ENCODE assay signal across 16 cellular contexts in the genomic region with DNA sequence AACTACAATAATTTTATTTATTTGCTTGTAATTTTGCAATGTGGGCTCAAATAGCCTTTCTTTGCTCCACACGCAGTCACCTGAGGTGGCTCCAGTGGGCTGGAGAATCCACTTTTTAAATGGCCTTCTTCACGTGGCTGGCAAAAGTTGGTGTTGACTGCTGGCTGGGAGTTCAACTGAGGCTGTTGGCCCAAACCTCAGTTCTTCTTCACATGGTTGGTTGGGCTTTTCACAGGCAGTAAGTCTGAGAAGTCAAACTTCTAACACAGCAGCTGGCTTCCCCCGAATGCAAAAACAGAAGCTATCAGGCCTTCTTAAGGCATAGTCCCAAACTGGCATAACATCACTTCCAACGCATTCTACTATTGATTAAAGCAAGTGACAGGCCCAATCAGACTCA. TPM values are rescaled to one million over a fixed set of nuclear protein-coding genes. Genes with fewer than 3 reads are reported as not detected.
DNase-seq lines count a peak whose midpoint lies in the region; ATAC-seq and TF ChIP-seq lines count a peak whose summit lies in the region.
"Had no signal": no experiment of that assay in that cellular context is flagged by ENCODE, and none has a peak within 500 bp of the region (broad histone marks: within the 10 kb centered on the region; RNA-seq: fewer than 3 reads in every experiment).

No MANE protein-coding gene starts in this region.

- DNase-seq in DMS 273 (lab: John Stamatoyannopoulos, UW; ENCODE audit: unreplicated experiment) (peak; percentile 20), DMS 273 treated with DMSO at 0.1 percent for 48 hours (lab: John Stamatoyannopoulos, UW) (no peak), neural crest cell (ENCODE audit: low read depth, low spot score) (no peak), RKO (ENCODE audit: low spot score) (no peak), AG08396 (ENCODE audit: low spot score) (no peak)
- DNase-seq: AML-193, DMS153, DMS79 treated with DMSO at 0.1 percent for 48 hours, GOT3, H9 had no signal

- H3K27ac Mint-ChIP-seq in brain, result no peak overlapping the region
- H3K27ac Mint-ChIP-seq in neural crest cell (ENCODE audit: unreplicated experiment), result no peak overlapping the region
- H3K27ac Mint-ChIP-seq: H9 had no signal

- POLR2A ChIA-PET in HEK293 (lab: Yijun Ruan, JAX), result no interaction called here

- CTCF ChIA-PET in HEK293 (lab: Yijun Ruan, JAX), result interaction anchor here (0.7 to 1.1 kb wide), 2 partner anchors 20 to 89 kb away, joined by 3 to 5 read pairs; no protein-coding TSS in a partner anchor

- H3K4me3 ChIP-seq in HEK293 (ENCODE audit: low read depth, low read length), result no peak overlapping the region
- H3K4me3 ChIP-seq: BLaER1 had no signal

- ATAC-seq in GM21515 (IDR thresholded peaks at IDR 0.05; ENCODE audit: unreplicated experiment), result no peak
- ATAC-seq: HepG2 had no signal

- H3K4me3 Mint-ChIP-seq in brain, result peak overlapping the region in 3 of 5 experiments; percentile 34 to 97 (median 51)
- H3K4me3 Mint-ChIP-seq in neural crest cell, result peak overlapping the region; percentile 87

- H3K36me3 Mint-ChIP-seq in brain (peaks cover 69% of the 10 kb centered on the region), neural crest cell (ENCODE audit: low read depth) (peaks cover 24% of the 10 kb centered on the region)

- no peak overlapping the region for H3K27ac ChIP-seq in HEK293 (ENCODE audit: extremely low read depth, low read depth, low read length)
- H3K27ac ChIP-seq: 22Rv1, BLaER1 had no signal

- peaks cover 12 to 15% of the 10 kb centered on the region in 2 experiments; a peak in 2 of 3 replicates for H3K36me3 ChIP-seq in HEK293 (ENCODE audit: control insufficient read depth in 2 of 2, insufficient read depth in 1 of 2, low read length in 2 of 2)

- no peaks in the 10 kb centered on the region for H3K9me3 ChIP-seq in HEK293 (ENCODE audit: control insufficient read depth, insufficient read depth, low read depth, low read length)

- H3K27me3 Mint-ChIP-seq in brain (no peaks in the 10 kb centered on the region), neural crest cell (ENCODE audit: low read depth) (no peaks in the 10 kb centered on the region)

- peaks cover 2 to 38% (median 23%) of the 10 kb centered on the region in 5 experiments for H3K9me3 Mint-ChIP-seq in brain
- peaks cover 9% of the 10 kb centered on the region for H3K9me3 Mint-ChIP-seq in neural crest cell

- H3K4me1 Mint-ChIP-seq in brain (peaks cover 42% of the 10 kb centered on the region), neural crest cell (peaks cover 33% of the 10 kb centered on the region)

- no peaks in the 10 kb centered on the region; the same call in 1 of the 2 replicates for H3K4me1 ChIP-seq in HEK293 (ENCODE audit: control insufficient read depth, insufficient read depth, low read length)

- TF ChIP-seq CTCF in HEK293 (tag by site-specific recombination; IDR thresholded peaks at IDR 0.05), result no peak
- TF ChIP-seq CTCF in brain (conservative IDR thresholded peaks at IDR 0.05), result no peak
- no peak for TF ChIP-seq CTCF in neural crest cell (conservative IDR thresholded peaks at IDR 0.05)

TF ChIP-seq in HEK293, 187 proteins besides CTCF, POLR2A, EP300 and RAD21:
- TF ChIP-seq, protein P1, sequence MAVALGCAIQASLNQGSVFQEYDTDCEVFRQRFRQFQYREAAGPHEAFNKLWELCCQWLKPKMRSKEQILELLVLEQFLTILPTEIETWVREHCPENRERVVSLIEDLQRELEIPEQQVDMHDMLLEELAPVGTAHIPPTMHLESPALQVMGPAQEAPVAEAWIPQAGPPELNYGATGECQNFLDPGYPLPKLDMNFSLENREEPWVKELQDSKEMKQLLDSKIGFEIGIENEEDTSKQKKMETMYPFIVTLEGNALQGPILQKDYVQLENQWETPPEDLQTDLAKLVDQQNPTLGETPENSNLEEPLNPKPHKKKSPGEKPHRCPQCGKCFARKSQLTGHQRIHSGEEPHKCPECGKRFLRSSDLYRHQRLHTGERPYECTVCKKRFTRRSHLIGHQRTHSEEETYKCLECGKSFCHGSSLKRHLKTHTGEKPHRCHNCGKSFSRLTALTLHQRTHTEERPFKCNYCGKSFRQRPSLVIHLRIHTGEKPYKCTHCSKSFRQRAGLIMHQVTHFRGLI (tag by site-specific recombination; IDR thresholded peaks at IDR 0.05), result peak; percentile 99
- TF ChIP-seq ZNF292 (tag by site-specific recombination; IDR thresholded peaks at IDR 0.05; ENCODE audit: borderline replicate concordance, low read depth), result no peak
- TF ChIP-seq ZNF510 (tag by site-specific recombination; IDR thresholded peaks at IDR 0.05; ENCODE audit: insufficient replicate concordance), result no peak
- no peak for TF ChIP-seq ZNF76 (tag by site-specific recombination; IDR thresholded peaks at IDR 0.05; ENCODE audit: borderline replicate concordance, low read depth)
- TF ChIP-seq ZNF433 (tag by site-specific recombination; IDR thresholded peaks at IDR 0.05; ENCODE audit: low read depth), result no peak
- no peak for TF ChIP-seq ZNF600 (tag by site-specific recombination; IDR thresholded peaks at IDR 0.05)

RNA-seq across cellular contexts. Expression of a gene that starts 2.1 kb away (rescaled TPM):
- 75.1 TPM for polyA plus RNA-seq in brain (ENCODE audit: insufficient read depth, low read depth, low replicate concordance)
- total RNA-seq in neural crest cell, result 121 and 125 TPM in 2 replicates

RNA-seq across cellular contexts. Expression of a gene that starts 50.9 kb away (rescaled TPM):
- polyA plus RNA-seq in brain (ENCODE audit: insufficient read depth, low read depth, low replicate concordance), result 2.7 TPM
- total RNA-seq in neural crest cell, result 0.54 and 0.64 TPM in 2 replicates
